In genomic region chr4:139607302-139608060, GRCh38 we compare ENCODE assay signal across 15 cellular contexts. TPM values are rescaled to one million over a fixed set of nuclear protein-coding genes. Genes with fewer than 3 reads are reported as not detected.
DNase-seq lines count a peak whose midpoint lies in the region; ATAC-seq and TF ChIP-seq lines count a peak whose summit lies in the region.
"Had no signal": no experiment of that assay in that cellular context is flagged by ENCODE, and none has a peak within 500 bp of the region (broad histone marks: within the 10 kb centered on the region; RNA-seq: fewer than 3 reads in every experiment).

No MANE protein-coding gene starts in this region.

- H3K27ac Mint-ChIP-seq in stimulated activated memory B cell treated with anti-CD40 and anti-IgM and Interleukin-4, amounts not matched to agents 10 μg/mL and 1 μg/mL and 100 μg/mL, for 72 hours, result no peak overlapping the region
- H3K27ac Mint-ChIP-seq in activated CD4-positive, alpha-beta memory T cell treated with anti-CD3 and anti-CD28 coated beads, Interleukin-2, amount 10 ng/mL, durations not matched to agents 7 days and 5 days, result no peak overlapping the region
- H3K27ac Mint-ChIP-seq: CD4-positive, alpha-beta T cell had no signal

- peak; percentile 53 for DNase-seq in ELF-1 (ENCODE audit: low read depth, low spot score)
- no peak for DNase-seq in PC-3
- no peak for DNase-seq in activated effector memory CD4-positive, alpha-beta T cell treated with Interleukin-2 at 50 U/mL for 16 hours
- no peak for DNase-seq in activated CD4-positive, alpha-beta memory T cell treated with anti-CD3 and anti-CD28 coated beads, Interleukin-2, amount 10 ng/mL, durations not matched to agents 7 days and 5 days
- DNase-seq: activated naive CD4-positive, alpha-beta T cell; CD4-positive, alpha-beta T cell; dorsolateral prefrontal cortex; NCI-H1092; NCI-H69; substantia nigra; T-cell had no signal

- 0 out of 2 replicates have a peak overlapping the region, but pooled peaks have one; percentile 53 for H2AFZ ChIP-seq in PC-3 (ENCODE audit: low read length)

- H3K4me1 Mint-ChIP-seq in stimulated activated memory B cell treated with anti-CD40 and anti-IgM and Interleukin-4, amounts not matched to agents 10 μg/mL and 1 μg/mL and 100 μg/mL, for 72 hours, result peaks cover 15% of the 10 kb centered on the region
- H3K4me1 Mint-ChIP-seq in activated CD4-positive, alpha-beta memory T cell treated with anti-CD3 and anti-CD28 coated beads, Interleukin-2, amount 10 ng/mL, durations not matched to agents 7 days and 5 days, result peaks cover 25% of the 10 kb centered on the region

- no TSS peak for BruUV-seq in PC-3 (replicated peaks; lab: Mats Ljungman, UMichigan)

- no peak for TF ChIP-seq CTCF in PC-3 (conservative IDR thresholded peaks at IDR 0.05; ENCODE audit: low read depth, low read length)

- H3K27ac ChIP-seq in PC-3 (ENCODE audit: low read length) (0 out of 2 replicates have a peak overlapping the region, but pooled peaks have one; percentile 20), esophagus (ENCODE audit: low read depth in 2 of 2, low read length in 1 of 2) (peak overlapping the region; percentile 87 to 94)
- H3K27ac ChIP-seq: dorsolateral prefrontal cortex had no signal

- intact Hi-C loops in PC-3 (cut with micrococcal nuclease), result loop anchor here (1.0 kb wide), 1 partner anchor 24 kb away; no protein-coding TSS in a partner anchor

- H3K4me3 ChIP-seq in PC-3 (ENCODE audit: low read length) (no peak overlapping the region), esophagus (ENCODE audit: low read depth in 1 of 2, low read length in 2 of 2) (no peak overlapping the region), skeletal muscle satellite cell (ENCODE audit: low read length) (peak overlapping the region; percentile 39)

- no peaks in the 10 kb centered on the region for H3K9me2 ChIP-seq in PC-3 (replicated peaks; ENCODE audit: low read length)

- H3K79me2 ChIP-seq in PC-3 (ENCODE audit: low read length), result no peaks in the 10 kb centered on the region

- no peak; the same call in 1 of the 2 replicates for ATAC-seq in PC-3
- no peak for ATAC-seq in stimulated activated memory B cell treated with anti-CD40 and anti-IgM and Interleukin-4, amounts not matched to agents 10 μg/mL and 1 μg/mL and 100 μg/mL, for 72 hours

- no peaks in the 10 kb centered on the region for H4K20me1 ChIP-seq in PC-3 (ENCODE audit: low read length)

- no peak overlapping the region for H3K4me3 Mint-ChIP-seq in stimulated activated memory B cell treated with anti-CD40 and anti-IgM and Interleukin-4, amounts not matched to agents 10 μg/mL and 1 μg/mL and 100 μg/mL, for 72 hours
- H3K4me3 Mint-ChIP-seq in activated CD4-positive, alpha-beta memory T cell treated with anti-CD3 and anti-CD28 coated beads, Interleukin-2, amount 10 ng/mL, durations not matched to agents 7 days and 5 days, result no peak overlapping the region
- H3K4me3 Mint-ChIP-seq: brain had no signal

- H3K36me3 ChIP-seq in PC-3 (ENCODE audit: low read depth, low read length) (no peaks in the 10 kb centered on the region), esophagus (ENCODE audit: control insufficient read depth in 2 of 2, insufficient read depth in 2 of 2, low read length in 1 of 2) (no peaks in the 10 kb centered on the region), skeletal muscle satellite cell (ENCODE audit: insufficient read depth, low read length) (no peaks in the 10 kb centered on the region)

- H3K4me2 ChIP-seq in PC-3 (ENCODE audit: low read length), result no peak overlapping the region
- peak overlapping the region; percentile 66 for H3K4me2 ChIP-seq in skeletal muscle satellite cell (ENCODE audit: low read length)

- H3K27me3 Mint-ChIP-seq in stimulated activated memory B cell treated with anti-CD40 and anti-IgM and Interleukin-4, amounts not matched to agents 10 μg/mL and 1 μg/mL and 100 μg/mL, for 72 hours, result peaks cover 51% of the 10 kb centered on the region
- peaks cover 17% of the 10 kb centered on the region for H3K27me3 Mint-ChIP-seq in activated CD4-positive, alpha-beta memory T cell treated with anti-CD3 and anti-CD28 coated beads, Interleukin-2, amount 10 ng/mL, durations not matched to agents 7 days and 5 days

- no peaks in the 10 kb centered on the region for H3K9me3 Mint-ChIP-seq in stimulated activated memory B cell treated with anti-CD40 and anti-IgM and Interleukin-4, amounts not matched to agents 10 μg/mL and 1 μg/mL and 100 μg/mL, for 72 hours
- no peaks in the 10 kb centered on the region for H3K9me3 Mint-ChIP-seq in activated CD4-positive, alpha-beta memory T cell treated with anti-CD3 and anti-CD28 coated beads, Interleukin-2, amount 10 ng/mL, durations not matched to agents 7 days and 5 days
- H3K9me3 Mint-ChIP-seq: CD4-positive, alpha-beta T cell; T-cell had no signal

- H3F3A ChIP-seq in PC-3 (ENCODE audit: low read length, unreplicated experiment), result no peaks in the 10 kb centered on the region

- POLR2A ChIA-PET in PC-3 (lab: Charles Lee; ENCODE audit: unreplicated experiment), result interaction anchor here (0.6 kb wide), 1 partner anchor 374 kb away, joined by 5 read pairs; no protein-coding TSS in a partner anchor
- POLR2A ChIA-PET in activated CD4-positive, alpha-beta memory T cell treated with anti-CD3 and anti-CD28 coated beads, Interleukin-2, amount 10 ng/mL, durations not matched to agents 7 days and 5 days (lab: Charles Lee), result no interaction called here

- H3K9me3 ChIP-seq in PC-3 (ENCODE audit: low read length) (no peaks in the 10 kb centered on the region), esophagus (ENCODE audit: control insufficient read depth in 2 of 2, insufficient read depth in 1 of 2, low read depth in 1 of 2, low read length in 1 of 2) (no peaks in the 10 kb centered on the region), skeletal muscle satellite cell (replicated peaks; ENCODE audit: low read length) (no peaks in the 10 kb centered on the region)

- CTCF ChIA-PET in PC-3 (lab: Charles Lee), result interaction anchor here (0.6 to 0.7 kb wide), 3 partner anchors 43 to 1087 kb away, joined by 3 read pairs; no protein-coding TSS in a partner anchor
- CTCF ChIA-PET in activated CD4-positive, alpha-beta memory T cell treated with anti-CD3 and anti-CD28 coated beads, Interleukin-2, amount 10 ng/mL, durations not matched to agents 7 days and 5 days (lab: Charles Lee), result interaction anchor here (0.6 to 5.6 kb wide), 7 partner anchors 9 to 314 kb away, joined by 3 to 90 read pairs (median 6); no protein-coding TSS in a partner anchor

- no peaks in the 10 kb centered on the region for H3K36me3 Mint-ChIP-seq in stimulated activated memory B cell treated with anti-CD40 and anti-IgM and Interleukin-4, amounts not matched to agents 10 μg/mL and 1 μg/mL and 100 μg/mL, for 72 hours
- H3K36me3 Mint-ChIP-seq in activated CD4-positive, alpha-beta memory T cell treated with anti-CD3 and anti-CD28 coated beads, Interleukin-2, amount 10 ng/mL, durations not matched to agents 7 days and 5 days (ENCODE audit: low read depth), result peaks cover 3% of the 10 kb centered on the region
- H3K36me3 Mint-ChIP-seq: brain, T-cell had no signal

- peaks cover 10% of the 10 kb centered on the region for H3K4me1 ChIP-seq in PC-3 (ENCODE audit: insufficient read depth, low read length)
- peaks cover 3 to 11% of the 10 kb centered on the region in 2 donors for H3K4me1 ChIP-seq in esophagus (ENCODE audit: control insufficient read depth in 2 of 2, insufficient read depth in 2 of 2, low read length in 1 of 2)
- H3K4me1 ChIP-seq in skeletal muscle satellite cell (ENCODE audit: control insufficient read depth, insufficient read depth, low read length), result peaks cover 36% of the 10 kb centered on the region

- H3K27me3 ChIP-seq in PC-3 (ENCODE audit: low read length) (no peaks in the 10 kb centered on the region), esophagus (ENCODE audit: control insufficient read depth in 1 of 2, insufficient read depth in 2 of 2, low read length in 2 of 2) (no peaks in the 10 kb centered on the region), skeletal muscle satellite cell (ENCODE audit: control insufficient read depth, insufficient read depth, low read length) (peaks cover 54% of the 10 kb centered on the region)

- 30 to 55% methylated on average over 5 of the region's 5 CpGs for WGBS in esophagus, 2 donors

- H3K9ac ChIP-seq in PC-3 (ENCODE audit: low read length) (no peak overlapping the region), skeletal muscle satellite cell (ENCODE audit: low read depth, low read length) (no peak overlapping the region)

RNA-seq across cellular contexts. Expression of gene SETD7, which starts 51.5 kb away (rescaled TPM):
- 29.6 and 31.4 TPM in 2 replicates for total RNA-seq in PC-3 (2014; rRNA removed)
- polyA plus RNA-seq in esophagus, result 10 to 100 TPM in 1 of 2 donors, 1 to 10 TPM in 1; 9.9 to 12.0 TPM
- 72.5 and 78.6 TPM in 2 replicates for total RNA-seq in skeletal muscle satellite cell (2012; rRNA removed)
- 10 to 100 TPM; 16.0 to 17.7 TPM for total RNA-seq in activated CD4-positive, alpha-beta memory T cell treated with anti-CD3 and anti-CD28 coated beads, Interleukin-2, amount 10 ng/mL, durations not matched to agents 7 days and 5 days

RNA-seq across cellular contexts. Expression of gene MGST2, which starts 58.1 kb away (rescaled TPM):
- total RNA-seq in PC-3 (2014; rRNA removed), result 31.6 and 39.0 TPM in 2 replicates
- polyA plus RNA-seq in esophagus, result 100 to 1,000 TPM; 232 to 331 TPM
- 6.3 and 6.6 TPM in 2 replicates for total RNA-seq in skeletal muscle satellite cell (2012; rRNA removed)
- total RNA-seq in activated CD4-positive, alpha-beta memory T cell treated with anti-CD3 and anti-CD28 coated beads, Interleukin-2, amount 10 ng/mL, durations not matched to agents 7 days and 5 days, result 10 to 100 TPM; 24.5 to 27.9 TPM
